Comparison of ENCODE assay signal across 1 cellular context in genomic region chr10:35751347-35751746, GRCh38.
TF ChIP-seq lines count a peak whose summit lies in the region.

No MANE protein-coding gene starts in this region.

TF ChIP-seq in HepG2, 621 proteins besides CTCF, POLR2A, EP300 and RAD21 (continued from another document and continues in another):
- TF ChIP-seq REST (IDR thresholded peaks at IDR 0.05; ENCODE audit: borderline replicate concordance in 1 of 2, low read depth in 1 of 2, low read length in 2 of 2), result no peak
- no peak for TF ChIP-seq GPN1 (CRISPR knock-in tag; IDR thresholded peaks at IDR 0.05; ENCODE audit: borderline replicate concordance)
- TF ChIP-seq NFYB (CRISPR knock-in tag; IDR thresholded peaks at IDR 0.05), result no peak
- TF ChIP-seq ZNF142 (CRISPR knock-in tag; IDR thresholded peaks at IDR 0.05), result no peak
- TF ChIP-seq ZNF414 (CRISPR knock-in tag; IDR thresholded peaks at IDR 0.05), result no peak
- peak; percentile 60 for TF ChIP-seq RARA (CRISPR knock-in tag; IDR thresholded peaks at IDR 0.05)
- no peak for TF ChIP-seq ZSCAN31 (CRISPR knock-in tag; IDR thresholded peaks at IDR 0.05; ENCODE audit: low read depth)
- no peak for TF ChIP-seq ZFP82 (CRISPR knock-in tag; IDR thresholded peaks at IDR 0.05; ENCODE audit: borderline replicate concordance)
- no peak for TF ChIP-seq HOMEZ (CRISPR knock-in tag; IDR thresholded peaks at IDR 0.05; ENCODE audit: low read depth)
- TF ChIP-seq ELK4 (CRISPR knock-in tag; IDR thresholded peaks at IDR 0.05; ENCODE audit: borderline replicate concordance), result no peak
- no peak for TF ChIP-seq ZNF572 (CRISPR knock-in tag; IDR thresholded peaks at IDR 0.05)
- no peak for TF ChIP-seq BORCS8-MEF2B (CRISPR knock-in tag; IDR thresholded peaks at IDR 0.05)
- no peak for TF ChIP-seq POGK (CRISPR knock-in tag; conservative IDR thresholded peaks at IDR 0.05)
- peak; percentile 82 for TF ChIP-seq FOXA3 (CRISPR knock-in tag; IDR thresholded peaks at IDR 0.05)
- TF ChIP-seq ZNF292 (CRISPR knock-in tag; IDR thresholded peaks at IDR 0.05; ENCODE audit: borderline replicate concordance, low read depth), result no peak
- TF ChIP-seq GLMP (CRISPR knock-in tag; IDR thresholded peaks at IDR 0.05; ENCODE audit: borderline replicate concordance), result no peak
- no peak for TF ChIP-seq ZNF543 (CRISPR knock-in tag; IDR thresholded peaks at IDR 0.05)
- TF ChIP-seq TIGD3 (CRISPR knock-in tag; IDR thresholded peaks at IDR 0.05; ENCODE audit: borderline replicate concordance), result no peak
- no peak for TF ChIP-seq NFE2L2 (IDR thresholded peaks at IDR 0.05; ENCODE audit: low read length)
- TF ChIP-seq SYNCRIP (IDR thresholded peaks at IDR 0.05; ENCODE audit: insufficient read depth, low read depth, low read length), result no peak
- no peak for TF ChIP-seq ARHGAP35 (CRISPR knock-in tag; IDR thresholded peaks at IDR 0.05; ENCODE audit: borderline replicate concordance)
- no peak for TF ChIP-seq ZMAT5 (CRISPR knock-in tag; IDR thresholded peaks at IDR 0.05; ENCODE audit: borderline replicate concordance, low read depth)
- TF ChIP-seq MLXIP (CRISPR knock-in tag; IDR thresholded peaks at IDR 0.05; ENCODE audit: borderline replicate concordance), result no peak
- no peak for TF ChIP-seq ZMYM4 (CRISPR knock-in tag; IDR thresholded peaks at IDR 0.05)
- no peak for TF ChIP-seq TMF1 (CRISPR knock-in tag; IDR thresholded peaks at IDR 0.05; ENCODE audit: low read depth)
- TF ChIP-seq ZKSCAN5 (CRISPR knock-in tag; IDR thresholded peaks at IDR 0.05), result no peak
- TF ChIP-seq ZSCAN9 (CRISPR knock-in tag; IDR thresholded peaks at IDR 0.05; ENCODE audit: borderline replicate concordance), result no peak
- TF ChIP-seq ARID5B (CRISPR knock-in tag; IDR thresholded peaks at IDR 0.05), result peak; percentile 73
